ENCODE assay signal across 8 cellular contexts in genomic region chr22:30304495-30305244, GRCh38. TPM values are rescaled to one million over a fixed set of nuclear protein-coding genes. Genes with fewer than 3 reads are reported as not detected.
DNase-seq lines count a peak whose midpoint lies in the region; ATAC-seq and TF ChIP-seq lines count a peak whose summit lies in the region.

No MANE protein-coding gene starts in this region.

- peaks cover 5% of the 10 kb centered on the region; the same call in 1 of the 2 replicates for H3K79me2 ChIP-seq in OCI-LY7 (ENCODE audit: insufficient read depth, low read depth, low read length)

- H3K4me1 ChIP-seq in OCI-LY7 (ENCODE audit: insufficient read depth, low read length, poor library complexity, severe bottlenecking) (peaks cover 87% of the 10 kb centered on the region), esophagus (ENCODE audit: control insufficient read depth in 2 of 2, insufficient read depth in 2 of 2, low read length in 1 of 2) (peaks cover 33 to 58% of the 10 kb centered on the region in 2 donors), gastrocnemius medialis (peaks cover 53 to 78% of the 10 kb centered on the region in 2 donors)

- CTCF ChIA-PET in OCI-LY7 (lab: Charles Lee; ENCODE audit: unreplicated experiment), result interaction anchor here (2.3 kb wide), 1 partner anchor 16 kb away, joined by 9 read pairs; the partner anchor contains the start of gene CASTOR1

- WGBS in esophagus, 2 donors, result 26 to 43% methylated on average over 7 of the region's 7 CpGs
- WGBS in lower leg skin, 2 donors, result 21 to 27% methylated on average over 7 of the region's 7 CpGs

- H2AFZ ChIP-seq in OCI-LY7 (ENCODE audit: low read length), result no peak overlapping the region

- no peaks in the 10 kb centered on the region for H4K20me1 ChIP-seq in OCI-LY7 (ENCODE audit: insufficient read depth, low read length)

- H3K27ac ChIP-seq in OCI-LY7 (ENCODE audit: low read depth, low read length, poor library complexity, severe bottlenecking) (peak overlapping the region; percentile 94), esophagus (ENCODE audit: low read depth in 2 of 2, low read length in 1 of 2) (peak overlapping the region; percentile 96 to 99), gastrocnemius medialis (peak overlapping the region; percentile 67 to 86 (median 70))

- H3K9me3 ChIP-seq in OCI-LY7 (ENCODE audit: low read length), result no peaks in the 10 kb centered on the region
- H3K9me3 ChIP-seq in esophagus (ENCODE audit: control insufficient read depth in 2 of 2, insufficient read depth in 1 of 2, low read depth in 1 of 2, low read length in 1 of 2), result no peaks in the 10 kb centered on the region
- no peaks in the 10 kb centered on the region for H3K9me3 ChIP-seq in gastrocnemius medialis

- TF ChIP-seq CTCF in GM12865 (IDR thresholded peaks at IDR 0.05; ENCODE audit: insufficient read depth, low read depth, low read length, missing control alignments) (no peak), OCI-LY7 (conservative IDR thresholded peaks at IDR 0.05; ENCODE audit: low read length) (no peak), gastrocnemius medialis (IDR thresholded peaks at IDR 0.05 in 4 of 5, conservative IDR thresholded peaks at IDR 0.05 in 1 of 5) (no peak), lower leg skin (IDR thresholded peaks at IDR 0.05) (no peak)

- intact Hi-C loops in OCI-LY7 (cut with micrococcal nuclease; ENCODE audit: unreplicated experiment) (loop anchor here (1.0 to 5.0 kb wide), 4 partner anchors 16 to 932 kb away; no protein-coding TSS in a partner anchor), gastrocnemius medialis (cut with DNase I; ENCODE audit: low total_unique reads) (loop anchor here (2.0 kb wide), 1 partner anchor 14 kb away; no protein-coding TSS in a partner anchor), lower leg skin (cut with DNase I; ENCODE audit: low total_unique reads) (no loop called here)

- H3K36me3 ChIP-seq in OCI-LY7 (ENCODE audit: insufficient read depth, low read length) (peaks cover 16% of the 10 kb centered on the region), esophagus (ENCODE audit: control insufficient read depth in 2 of 2, insufficient read depth in 2 of 2, low read length in 1 of 2) (peaks cover 0 to 21% of the 10 kb centered on the region in 2 donors), gastrocnemius medialis (no peaks in the 10 kb centered on the region)

- H3K27me3 ChIP-seq in esophagus (ENCODE audit: control insufficient read depth in 1 of 2, insufficient read depth in 2 of 2, low read length in 2 of 2) (no peaks in the 10 kb centered on the region), gastrocnemius medialis (no peaks in the 10 kb centered on the region)

- BruUV-seq in OCI-LY7 (replicated peaks; lab: Mats Ljungman, UMichigan), result no TSS peak

- POLR2A ChIA-PET in OCI-LY7 (lab: Charles Lee), result interaction anchor here (0.7 to 4.1 kb wide), 4 partner anchors 14 to 120 kb away, joined by 3 to 22 read pairs (median 6); partner anchors contain the start of genes CCDC157, MTFP1, SF3A1 and TBC1D10A

- TF ChIP-seq POLR2A in gastrocnemius medialis (IDR thresholded peaks at IDR 0.05) (no peak), lower leg skin (IDR thresholded peaks at IDR 0.05) (no peak)

- H3K9me2 ChIP-seq in OCI-LY7 (ENCODE audit: insufficient read depth, low read length), result no peaks in the 10 kb centered on the region

- peak; percentile 27 for DNase-seq in GM12865 (ENCODE audit: low read depth)
- peak; percentile 88 for DNase-seq in OCI-LY7 (ENCODE audit: low spot score)
- DNase-seq in gastrocnemius medialis, result no peak
- no peak for DNase-seq in lower leg skin (ENCODE audit: low spot score in 2 of 2)
- no peak for DNase-seq in effector CD4-positive, alpha-beta T cell

- H3K4me3 ChIP-seq in GM12865 (ENCODE audit: low read depth, low read length), result no peak overlapping the region
- H3K4me3 ChIP-seq in OCI-LY7 (ENCODE audit: low read depth, low read length, poor library complexity, severe bottlenecking), result peak overlapping the region; percentile 61
- no peak overlapping the region for H3K4me3 ChIP-seq in esophagus (ENCODE audit: low read depth in 1 of 2, low read length in 2 of 2)
- peak overlapping the region in 1 of 4 donors; percentile 21 for H3K4me3 ChIP-seq in gastrocnemius medialis
- no peak overlapping the region for H3K4me3 ChIP-seq in lower leg skin (ENCODE audit: low read depth, poor library complexity, severe bottlenecking)

- H3K4me2 ChIP-seq in OCI-LY7 (ENCODE audit: low read length), result peak overlapping the region; percentile 81

- in situ Hi-C loops in gastrocnemius medialis (cut with MboI; ENCODE audit: low sequenced_read_pairs in 4 of 4), result no loop called here

- ATAC-seq in gastrocnemius medialis (no peak), HG02870 (IDR thresholded peaks at IDR 0.05; ENCODE audit: unreplicated experiment) (no peak), HG02884 (IDR thresholded peaks at IDR 0.05; ENCODE audit: unreplicated experiment) (no peak)

RNA-seq across cellular contexts. Expression of gene CASTOR1, which starts 15.4 kb away (rescaled TPM):
- total RNA-seq in OCI-LY7 (2014; rRNA removed; shearing (Covaris generic)), result 3.5 and 9.1 TPM in 2 replicates
- total RNA-seq in OCI-LY7 (2022), result 4.3 and 4.5 TPM in 2 replicates
- polyA plus RNA-seq in esophagus, result 10 to 100 TPM; 29.7 to 39.3 TPM
- total RNA-seq in gastrocnemius medialis, result 1 to 10 TPM; 3.5 to 6.5 (median 5.6) TPM
- total RNA-seq in lower leg skin, result 10 to 100 TPM; 16.3 to 38.1 (median 22.6) TPM

RNA-seq across cellular contexts. Expression of gene TBC1D10A, which starts 22.1 kb away (rescaled TPM):
- total RNA-seq in OCI-LY7 (2014; rRNA removed; shearing (Covaris generic)), result 15.1 and 15.9 TPM in 2 replicates
- total RNA-seq in OCI-LY7 (2022) (16.2 and 22.5 TPM in 2 replicates), gastrocnemius medialis (1 to 10 TPM; 4.1 to 9.6 (median 6.2) TPM), lower leg skin (10 to 100 TPM; 64.8 to 80.1 (median 74.2) TPM)
- 10 to 100 TPM; 30.4 to 35.3 TPM for polyA plus RNA-seq in esophagus

RNA-seq across cellular contexts. Expression of gene OSM, which starts 38.0 kb away (rescaled TPM):
- total RNA-seq in OCI-LY7 (2014; rRNA removed; shearing (Covaris generic)), result 0.18 TPM in 1 of 2 replicates, not detected in the other
- 0.79 and 0.91 TPM in 2 replicates for total RNA-seq in OCI-LY7 (2022)
- polyA plus RNA-seq in esophagus, result under 1 TPM; 0.22 to 0.63 TPM
- under 1 TPM in 1 of 4 donors, not detected in 3; 0.53 TPM for total RNA-seq in gastrocnemius medialis
- total RNA-seq in lower leg skin, result under 1 TPM in 3 of 4 donors, not detected in 1; 0.27 to 0.34 (median 0.29) TPM

RNA-seq across cellular contexts. Expression of gene SF3A1, which starts 52.0 kb away (rescaled TPM):
- total RNA-seq in OCI-LY7 (2014; rRNA removed; shearing (Covaris generic)), result 44.9 and 71.8 TPM in 2 replicates
- total RNA-seq in OCI-LY7 (2022) (199 and 200 TPM in 2 replicates), gastrocnemius medialis (100 to 1,000 TPM in 2 of 4 donors, 10 to 100 TPM in 2; 36.0 to 145 (median 94.5) TPM), lower leg skin (100 to 1,000 TPM in 2 of 4 donors, 10 to 100 TPM in 2; 72.4 to 169 (median 114) TPM)
- polyA plus RNA-seq in esophagus, result 10 to 100 TPM; 14.3 to 23.1 TPM

RNA-seq across cellular contexts. Expression of gene CCDC157, which starts 52.1 kb away (rescaled TPM):
- 3.4 and 4.7 TPM in 2 replicates for total RNA-seq in OCI-LY7 (2014; rRNA removed; shearing (Covaris generic))
- total RNA-seq in OCI-LY7 (2022) (3.1 and 3.3 TPM in 2 replicates), gastrocnemius medialis (1 to 10 TPM in 2 of 4 donors, under 1 TPM in 2; 0.41 to 1.4 (median 1.1) TPM), lower leg skin (1 to 10 TPM in 3 of 4 donors, under 1 TPM in 1; 0.17 to 4.5 (median 2.7) TPM)
- 1 to 10 TPM; 1.6 to 2.2 TPM for polyA plus RNA-seq in esophagus

Comparison
In these comparisons a context has a peak if more than half of its experiments do, and no peak if none do; other contexts are left out.
1. DNase-seq: peak in GM12865 (single experiment) and OCI-LY7 (single experiment); none in gastrocnemius medialis (0 of 2), lower leg skin (0 of 2) and effector CD4-positive, alpha-beta T cell (single experiment).
2. Peak in every context shown above with its lines, with median percentiles within 50 percentile points of each other: H3K27ac ChIP-seq.